ENCODE assay signal across 12 cellular contexts in the genomic region with DNA sequence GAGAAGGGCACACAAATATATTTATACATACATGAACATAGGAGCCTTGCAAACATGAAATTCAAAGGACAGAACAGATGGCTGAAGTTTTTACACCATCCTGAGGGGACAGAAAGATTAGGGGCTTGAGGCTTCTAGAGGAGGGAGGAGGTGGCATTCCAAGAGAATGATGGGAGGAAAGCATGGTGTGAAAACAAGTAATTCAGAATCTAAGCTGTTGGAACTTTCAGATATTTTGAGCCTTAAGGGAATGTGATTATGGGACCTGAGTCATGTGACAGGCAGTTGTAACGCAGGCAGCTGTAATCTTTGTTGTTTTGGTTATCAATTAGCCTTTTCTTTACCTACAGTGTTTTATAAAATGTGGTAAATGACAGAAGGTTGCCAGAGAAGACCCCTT.
DNase-seq lines count a peak whose midpoint lies in the region; FAIRE-seq and TF ChIP-seq lines count a peak whose summit lies in the region.
"Had no signal": no experiment of that assay in that cellular context is flagged by ENCODE, and none has a peak within 500 bp of the region (broad histone marks: within the 10 kb centered on the region; RNA-seq: fewer than 3 reads in every experiment).

No MANE protein-coding gene starts in this region.

- H3K4me2 ChIP-seq in keratinocyte (ENCODE audit: control insufficient read depth, extremely low read depth, insufficient read depth, low read depth, low read length): no peak overlapping the region

- H3K9me1 ChIP-seq in keratinocyte (ENCODE audit: control insufficient read depth, extremely low read depth, insufficient read depth, low read length): no peaks in the 10 kb centered on the region

- no peak overlapping the region for H3K9ac ChIP-seq in keratinocyte (ENCODE audit: control insufficient read depth, extremely low read depth, insufficient read depth, low read length)

- TF ChIP-seq CTCF in HFFc6 (IDR thresholded peaks at IDR 0.05) (no peak), WERI-Rb-1 (IDR thresholded peaks at IDR 0.05; ENCODE audit: low read depth, low read length) (no peak), keratinocyte (optimal IDR thresholded peaks at IDR 0.05 in 1 of 3, IDR thresholded peaks at IDR 0.05 in 1 of 3, conservative IDR thresholded peaks at IDR 0.05 in 1 of 3; ENCODE audit: extremely low read depth in 1 of 3, insufficient read depth in 2 of 3, low read length in 3 of 3) (no peak), retinal pigment epithelial cell (conservative IDR thresholded peaks at IDR 0.05; ENCODE audit: low read depth, low read length) (no peak)

- H3K36me3 ChIP-seq in WERI-Rb-1 (no peaks in the 10 kb centered on the region), keratinocyte (ENCODE audit: control insufficient read depth in 2 of 2, extremely low read depth in 1 of 2, insufficient read depth in 2 of 2, low read length in 2 of 2) (no peaks in the 10 kb centered on the region)

- no peaks in the 10 kb centered on the region for H3K79me2 ChIP-seq in keratinocyte (ENCODE audit: control insufficient read depth, insufficient read depth, low read length)

- no peak for FAIRE-seq in keratinocyte (lab: Jason Lieb, UNC)

- H4K20me1 ChIP-seq in keratinocyte (ENCODE audit: control insufficient read depth, extremely low read depth, insufficient read depth, low read length): no peaks in the 10 kb centered on the region

- H3K4me1 ChIP-seq in keratinocyte (ENCODE audit: control insufficient read depth, extremely low read depth, insufficient read depth, low read length): peaks cover 23% of the 10 kb centered on the region

- peak overlapping the region; percentile 58 for H2AFZ ChIP-seq in keratinocyte (ENCODE audit: control insufficient read depth, low read length)

- H3K4me3 Mint-ChIP-seq in HFFc6: peak overlapping the region; percentile 41; the same call in 1 of the 2 replicates
- H3K4me3 Mint-ChIP-seq: IgD-negative memory B cell had no signal

- H3K27ac ChIP-seq in WERI-Rb-1 (no peak overlapping the region), keratinocyte (ENCODE audit: control insufficient read depth, insufficient read depth, low read length) (no peak overlapping the region)

- dilution Hi-C loops in keratinocyte (cut with MboI; ENCODE audit: extremely low pct_ligation_motif_present, low sequenced_read_pairs): no loop called here

- H3K9me3 ChIP-seq in WERI-Rb-1 (ENCODE audit: severe bottlenecking): no peaks in the 10 kb centered on the region
- peaks cover 6% of the 10 kb centered on the region for H3K9me3 ChIP-seq in keratinocyte (ENCODE audit: control insufficient read depth, low read depth, low read length)

- no peaks in the 10 kb centered on the region for H3K27me3 ChIP-seq in WERI-Rb-1 (ENCODE audit: insufficient read depth, low read depth, severe bottlenecking)
- no peaks in the 10 kb centered on the region for H3K27me3 ChIP-seq in keratinocyte (ENCODE audit: control insufficient read depth, extremely low read depth, insufficient read depth, low read length)

- H3K4me3 ChIP-seq in WERI-Rb-1 (ENCODE audit: low read depth, low read length) (no peak overlapping the region), keratinocyte (ENCODE audit: control insufficient read depth in 2 of 3, extremely low read depth in 1 of 3, insufficient read depth in 2 of 3, low read depth in 1 of 3, low read length in 3 of 3) (no peak overlapping the region), retinal pigment epithelial cell (ENCODE audit: low read length) (no peak overlapping the region)

- peak overlapping the region; percentile 76 for H3K27ac Mint-ChIP-seq in HFFc6
- H3K27ac Mint-ChIP-seq: IgD-negative memory B cell had no signal

- peaks cover 52% of the 10 kb centered on the region for H3K4me1 Mint-ChIP-seq in HFFc6 (ENCODE audit: low read depth)
- H3K4me1 Mint-ChIP-seq: IgD-negative memory B cell had no signal

- peaks cover 9% of the 10 kb centered on the region for H3K9me3 Mint-ChIP-seq in HFFc6

- H3K27me3 Mint-ChIP-seq in HFFc6 (ENCODE audit: insufficient read depth): no peaks in the 10 kb centered on the region

- DNase-seq in HFFc6: no peak
- DNase-seq in WERI-Rb-1: peak; percentile 17
- DNase-seq in keratinocyte (ENCODE audit: low read depth, low spot score): no peak
- peak; percentile 55 for DNase-seq in retinal pigment epithelial cell (ENCODE audit: low read depth)
- no peak for DNase-seq in SHP77 (lab: John Stamatoyannopoulos, UW)
- no peak for DNase-seq in activated naive CD4-positive, alpha-beta T cell treated with anti-CD3 and anti-CD28 coated beads, Interleukin-2, amount 50 U/mL, for 16 hours
- no peak for DNase-seq in cerebellum (ENCODE audit: low spot score)
- DNase-seq: activated CD4-positive, CD25-positive, alpha-beta regulatory T cell treated with anti-CD3 and anti-CD28 coated beads, Interleukin-2, amount 50 U/mL, for 72 hours; activated T-cell treated with anti-CD3 and anti-CD28 coated beads, Interleukin-2, amount 50 U/mL, for 48 hours; anterior cingulate cortex; midbrain had no signal

- H3K36me3 Mint-ChIP-seq in HFFc6 (ENCODE audit: low read depth): peaks cover 9% of the 10 kb centered on the region

Comparison
In these comparisons a context has a peak if more than half of its experiments do, and no peak if none do; other contexts are left out.
1. DNase-seq: peak in WERI-Rb-1 (single experiment) and retinal pigment epithelial cell (single experiment); none in HFFc6 (single experiment), keratinocyte (single experiment), SHP77 (0 of 2), activated naive CD4-positive, alpha-beta T cell treated with anti-CD3 and anti-CD28 coated beads, Interleukin-2, amount 50 U/mL, for 16 hours (single experiment) and cerebellum (single experiment).